Comparison of ENCODE assay signal across 8 cellular contexts in genomic region chr5:55993013-55993412, GRCh38. TPM values are rescaled to one million over a fixed set of nuclear protein-coding genes. Genes with fewer than 3 reads are reported as not detected.
A peak's percentile ranks its signal among the peaks of the same experiment; 100 is the strongest.
DNase-seq lines count a peak whose midpoint lies in the region; ATAC-seq and TF ChIP-seq lines count a peak whose summit lies in the region.

No MANE protein-coding gene starts in this region.

- H3K9me3 ChIP-seq in esophagus (ENCODE audit: control insufficient read depth in 2 of 2, insufficient read depth in 1 of 2, low read depth in 1 of 2, low read length in 1 of 2), result no peaks in the 10 kb centered on the region

- peak overlapping the region; percentile 36 to 65 for H3K27ac ChIP-seq in esophagus (ENCODE audit: low read depth in 2 of 2, low read length in 1 of 2)

- H3K4me1 Mint-ChIP-seq in progenitor cell of endocrine pancreas (ENCODE audit: low read depth), result peaks cover 40% of the 10 kb centered on the region

- no peak for ATAC-seq in GM21515 (IDR thresholded peaks at IDR 0.05; ENCODE audit: unreplicated experiment)

- WGBS in esophagus, 2 donors, result 22 to 27% methylated on average over 5 of the region's 5 CpGs

- H3K27me3 ChIP-seq in esophagus (ENCODE audit: control insufficient read depth in 1 of 2, insufficient read depth in 2 of 2, low read length in 2 of 2), result no peaks in the 10 kb centered on the region

- H3K36me3 Mint-ChIP-seq in progenitor cell of endocrine pancreas (ENCODE audit: insufficient read depth), result peaks cover 3% of the 10 kb centered on the region

- H3K4me3 ChIP-seq in esophagus (ENCODE audit: low read depth in 1 of 2, low read length in 2 of 2), result peak overlapping the region in 1 of 2 donors; percentile 57

- H3K27ac Mint-ChIP-seq in progenitor cell of endocrine pancreas, result no peak overlapping the region

- peak overlapping the region; percentile 90 for H3K4me3 Mint-ChIP-seq in progenitor cell of endocrine pancreas (ENCODE audit: low read depth)

- TF ChIP-seq CTCF in progenitor cell of endocrine pancreas (IDR thresholded peaks at IDR 0.05; ENCODE audit: unreplicated experiment), result no peak

- H3K9me3 Mint-ChIP-seq in progenitor cell of endocrine pancreas (ENCODE audit: low read depth), result peaks cover 3% of the 10 kb centered on the region

- H3K27me3 Mint-ChIP-seq in progenitor cell of endocrine pancreas, result no peaks in the 10 kb centered on the region

- no peaks in the 10 kb centered on the region for H3K4me1 ChIP-seq in esophagus (ENCODE audit: control insufficient read depth in 2 of 2, insufficient read depth in 2 of 2, low read length in 1 of 2)

- no peaks in the 10 kb centered on the region for H3K36me3 ChIP-seq in esophagus (ENCODE audit: control insufficient read depth in 2 of 2, insufficient read depth in 2 of 2, low read length in 1 of 2)

- DNase-seq in Daoy (ENCODE audit: low read depth) (peak; percentile 45), RPMI7951 (ENCODE audit: low read depth) (peak; percentile 47), progenitor cell of endocrine pancreas (ENCODE audit: low spot score, unreplicated experiment) (no peak), AML-193 (lab: John Stamatoyannopoulos, UW) (no peak)
- no peak for DNase-seq in effector CD4-positive, alpha-beta T cell
- DNase-seq in activated CD8-positive, alpha-beta memory T cell treated with anti-CD3 and anti-CD28 coated beads, Interleukin-2, amount 50 U/mL, for 4 hours, result no peak

RNA-seq across cellular contexts. Expression of gene IL6ST, which starts 1.8 kb away (rescaled TPM):
- 77.5 and 92.3 TPM in 2 replicates for total RNA-seq in Daoy (2014; rRNA removed; shearing (Covaris generic))
- 124 and 136 TPM in 2 replicates for total RNA-seq in RPMI7951 (2014; rRNA removed; shearing (Covaris generic))
- 10 to 100 TPM; 12.9 to 13.3 TPM for polyA plus RNA-seq in esophagus
- 51.2 and 53.2 TPM in 2 replicates for total RNA-seq in progenitor cell of endocrine pancreas

Comparison
In these comparisons a context has a peak if more than half of its experiments do, and no peak if none do; other contexts are left out.
1. DNase-seq: peak in Daoy (single experiment) and RPMI7951 (single experiment); none in progenitor cell of endocrine pancreas (single experiment), effector CD4-positive, alpha-beta T cell (single experiment), activated CD8-positive, alpha-beta memory T cell treated with anti-CD3 and anti-CD28 coated beads, Interleukin-2, amount 50 U/mL, for 4 hours (single experiment) and AML-193 (0 of 2).